ENCODE assay signal across 9 cellular contexts in genomic region chrX:51296138-51296537, GRCh38.
"Had no signal": no experiment of that assay in that cellular context is flagged by ENCODE, and none has a peak within 500 bp of the region (broad histone marks: within the 10 kb centered on the region; RNA-seq: fewer than 3 reads in every experiment).

No MANE protein-coding gene starts in this region.

- ATAC-seq: GM23338, HCT116 had no signal

- DNase-seq: GM23248, GOT3, H7, H9, HCEC 1CT, HFFc6 had no signal

- H3K9me3 Mint-ChIP-seq: GM23338 had no signal

- H3K4me3 Mint-ChIP-seq: GM23338, H9, HFFc6 had no signal

- FAIRE-seq: H54 had no signal

- H3K27ac Mint-ChIP-seq: GM23338, H9, HFFc6 had no signal
